ENCODE assay signal across 14 cellular contexts in genomic region chr18:53886066-53886465, GRCh38.
A peak's percentile ranks its signal among the peaks of the same experiment; 100 is the strongest.
DNase-seq lines count a peak whose midpoint lies in the region; ATAC-seq and TF ChIP-seq lines count a peak whose summit lies in the region.
"Had no signal": no experiment of that assay in that cellular context is flagged by ENCODE, and none has a peak within 500 bp of the region (broad histone marks: within the 10 kb centered on the region; RNA-seq: fewer than 3 reads in every experiment).

No MANE protein-coding gene starts in this region.

- H3K27ac ChIP-seq in lower lobe of right lung, result no peak overlapping the region
- no peak overlapping the region for H3K27ac ChIP-seq in upper lobe of right lung
- H3K27ac ChIP-seq in right atrium auricular region, result no peak overlapping the region
- H3K27ac ChIP-seq: BLaER1 treated with 17β-estradiol and CSF1 and Interleukin-3, amounts not matched to agents 10 nM and 100 nM; GM23248 had no signal

- no peaks in the 10 kb centered on the region for H3K4me1 ChIP-seq in lower lobe of right lung
- H3K4me1 ChIP-seq in upper lobe of right lung, result no peaks in the 10 kb centered on the region
- no peaks in the 10 kb centered on the region for H3K4me1 ChIP-seq in right atrium auricular region

- intact Hi-C loops in lower lobe of right lung (cut with DNase I) (no loop called here), upper lobe of right lung (cut with DNase I) (no loop called here)

- no peaks in the 10 kb centered on the region for H3K9me3 ChIP-seq in lower lobe of right lung
- H3K9me3 ChIP-seq in upper lobe of right lung, result no peaks in the 10 kb centered on the region
- H3K9me3 ChIP-seq in right atrium auricular region, result no peaks in the 10 kb centered on the region

- H3K4me3 ChIP-seq in lower lobe of right lung (no peak overlapping the region), upper lobe of right lung (no peak overlapping the region), right atrium auricular region (no peak overlapping the region)
- H3K4me3 ChIP-seq: BLaER1 treated with 17β-estradiol and CSF1 and Interleukin-3, amounts not matched to agents 10 nM and 100 nM; GM23248 had no signal

- peak; percentile 12 to 68 for ATAC-seq in lower lobe of right lung
- peak; percentile 40 for ATAC-seq in upper lobe of right lung

- H3K27me3 ChIP-seq in lower lobe of right lung (ENCODE audit: low read depth) (no peaks in the 10 kb centered on the region), upper lobe of right lung (no peaks in the 10 kb centered on the region), right atrium auricular region (no peaks in the 10 kb centered on the region)
- H3K27me3 ChIP-seq: BLaER1 treated with 17β-estradiol and CSF1 and Interleukin-3, amounts not matched to agents 10 nM and 100 nM had no signal

- no peaks in the 10 kb centered on the region for H3K36me3 ChIP-seq in lower lobe of right lung
- H3K36me3 ChIP-seq in upper lobe of right lung, result no peaks in the 10 kb centered on the region
- no peaks in the 10 kb centered on the region for H3K36me3 ChIP-seq in right atrium auricular region
- H3K36me3 ChIP-seq: BLaER1 treated with 17β-estradiol and CSF1 and Interleukin-3, amounts not matched to agents 10 nM and 100 nM had no signal

- DNase-seq in NCI-H510A (lab: John Stamatoyannopoulos, UW) (peak; percentile 3), NCI-H510A treated with DMSO at 0.1 percent for 48 hours (lab: John Stamatoyannopoulos, UW) (no peak), glomerular visceral epithelial cell (ENCODE audit: extremely low spot score) (peak; percentile 8), lower lobe of right lung (no peak), upper lobe of right lung (no peak), right atrium auricular region (ENCODE audit: low spot score) (no peak), COLO829 (ENCODE audit: low spot score) (no peak)
- DNase-seq in stimulated activated CD4-positive, alpha-beta T cell treated with anti-CD3 and anti-CD28 coated beads, Interleukin-4, amount 100 ng/mL, for 1 hour, result no peak
- DNase-seq: ACHN; CD4-positive, CD25-positive, alpha-beta regulatory T cell; DND-41; GDM1; GM23248 had no signal

- TF ChIP-seq CTCF in lower lobe of right lung (IDR thresholded peaks at IDR 0.05) (no peak), upper lobe of right lung (IDR thresholded peaks at IDR 0.05) (no peak), right atrium auricular region (IDR thresholded peaks at IDR 0.05) (no peak)

Comparison
In these comparisons a context has a peak if more than half of its experiments do, and no peak if none do; other contexts are left out.
1. DNase-seq: peak in NCI-H510A (single experiment) and glomerular visceral epithelial cell (single experiment); none in NCI-H510A treated with DMSO at 0.1 percent for 48 hours (single experiment), lower lobe of right lung (single experiment), upper lobe of right lung (single experiment), right atrium auricular region (single experiment), stimulated activated CD4-positive, alpha-beta T cell treated with anti-CD3 and anti-CD28 coated beads, Interleukin-4, amount 100 ng/mL, for 1 hour (single experiment) and COLO829 (single experiment).